8 cellular contexts compared by ENCODE assay signal in the genomic region with DNA sequence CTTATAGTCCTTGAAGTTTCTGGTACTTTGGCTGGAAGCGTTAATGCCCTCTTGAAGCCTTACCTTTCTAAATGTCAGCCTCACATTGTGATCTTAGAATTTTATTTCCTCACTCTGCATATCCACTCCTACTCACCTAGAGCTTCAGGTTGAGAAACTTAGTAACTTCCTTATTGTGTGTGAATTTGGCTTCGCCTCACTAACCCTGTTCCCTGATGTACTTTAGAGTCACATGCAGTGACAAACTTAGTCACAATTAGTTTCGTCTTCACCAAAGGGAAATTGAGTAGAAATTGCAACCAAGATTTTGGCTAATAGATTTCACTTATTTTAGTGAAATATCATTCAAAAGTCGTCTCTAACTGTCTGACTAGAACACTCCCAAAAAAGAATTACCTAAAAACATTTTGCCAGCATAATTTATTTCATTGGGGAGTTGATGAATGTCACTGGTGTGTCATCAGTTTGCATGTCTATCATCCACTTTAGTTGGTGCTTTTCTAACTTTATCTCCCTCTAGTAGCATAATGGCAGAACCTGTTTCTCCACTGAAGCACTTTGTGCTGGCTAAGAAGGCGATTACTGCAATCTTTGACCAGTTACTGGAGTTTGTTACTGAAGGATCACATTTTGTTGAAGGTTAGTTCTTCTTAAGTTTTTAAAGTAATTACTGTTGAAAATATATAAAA. TPM values are rescaled to one million over a fixed set of nuclear protein-coding genes. Genes with fewer than 3 reads are reported as not detected.
DNase-seq lines count a peak whose midpoint lies in the region; ATAC-seq and TF ChIP-seq lines count a peak whose summit lies in the region.

No MANE protein-coding gene starts in this region.

- no peak for TF ChIP-seq CTCF in neural progenitor cell (IDR thresholded peaks at IDR 0.05)

- H3K27ac Mint-ChIP-seq in activated CD4-positive, alpha-beta T cell treated with anti-CD3 and anti-CD28 coated beads for 36 hours: peak overlapping the region; percentile 83
- H3K27ac Mint-ChIP-seq in effector memory CD8-positive, alpha-beta T cell: peak overlapping the region; percentile 95 to 97
- H3K27ac Mint-ChIP-seq in neural progenitor cell: no peak overlapping the region

- H3K36me3 ChIP-seq in NT2/D1 (ENCODE audit: insufficient read depth, insufficient read length, low read length) (peaks cover 39% of the 10 kb centered on the region), neural progenitor cell (no peaks in the 10 kb centered on the region)

- H3K4me1 Mint-ChIP-seq in activated CD4-positive, alpha-beta T cell treated with anti-CD3 and anti-CD28 coated beads for 36 hours: peaks cover 22% of the 10 kb centered on the region
- H3K4me1 Mint-ChIP-seq in effector memory CD8-positive, alpha-beta T cell (ENCODE audit: low read depth in 2 of 2): peaks cover 8 to 23% of the 10 kb centered on the region in 2 donors
- peaks cover 7% of the 10 kb centered on the region for H3K4me1 Mint-ChIP-seq in neural progenitor cell

- intact Hi-C loops in activated CD4-positive, alpha-beta T cell treated with anti-CD3 and anti-CD28 coated beads for 36 hours (cut with DNase I, micrococcal nuclease): no loop called here

- CTCF ChIA-PET in activated CD4-positive, alpha-beta T cell treated with anti-CD3 and anti-CD28 coated beads for 36 hours (lab: Charles Lee): interaction anchor here (1.1 kb wide), 1 partner anchor 28 kb away, joined by 3 read pairs; no protein-coding TSS in a partner anchor

- H3K27ac ChIP-seq in neural progenitor cell: no peak overlapping the region

- H3K4me2 ChIP-seq in neural progenitor cell: peak overlapping the region; percentile 88

- ATAC-seq in activated CD4-positive, alpha-beta T cell treated with anti-CD3 and anti-CD28 coated beads for 36 hours: peak; percentile 21
- ATAC-seq in HG02759 (IDR thresholded peaks at IDR 0.05; ENCODE audit: unreplicated experiment): peak; percentile 73
- no peak for ATAC-seq in effector memory CD8-positive, alpha-beta T cell (replicated peaks)

- POLR2A ChIA-PET in activated CD4-positive, alpha-beta T cell treated with anti-CD3 and anti-CD28 coated beads for 36 hours (lab: Charles Lee): no interaction called here

- no peaks in the 10 kb centered on the region for H3K9me3 Mint-ChIP-seq in activated CD4-positive, alpha-beta T cell treated with anti-CD3 and anti-CD28 coated beads for 36 hours (ENCODE audit: low read depth)
- no peaks in the 10 kb centered on the region for H3K9me3 Mint-ChIP-seq in effector memory CD8-positive, alpha-beta T cell
- no peaks in the 10 kb centered on the region for H3K9me3 Mint-ChIP-seq in neural progenitor cell

- H3K4me1 ChIP-seq in NT2/D1 (ENCODE audit: insufficient read depth, insufficient read length) (no peaks in the 10 kb centered on the region), neural progenitor cell (peaks cover 7% of the 10 kb centered on the region)

- H4K20me1 ChIP-seq in neural progenitor cell (ENCODE audit: low read depth): peaks cover 10% of the 10 kb centered on the region

- peak overlapping the region; percentile 83 for H3K9ac ChIP-seq in NT2/D1 (ENCODE audit: insufficient read length, low read depth)
- H3K9ac ChIP-seq in neural progenitor cell: peak overlapping the region; percentile 55

- peaks cover 17% of the 10 kb centered on the region for H3K36me3 Mint-ChIP-seq in activated CD4-positive, alpha-beta T cell treated with anti-CD3 and anti-CD28 coated beads for 36 hours (ENCODE audit: low read depth)
- H3K36me3 Mint-ChIP-seq in effector memory CD8-positive, alpha-beta T cell (ENCODE audit: insufficient read depth): peaks cover 23% of the 10 kb centered on the region
- H3K36me3 Mint-ChIP-seq in neural progenitor cell: peaks cover 15% of the 10 kb centered on the region

- peaks cover 21% of the 10 kb centered on the region for H3K79me2 ChIP-seq in neural progenitor cell (ENCODE audit: low read depth)

- no peaks in the 10 kb centered on the region for H3K27me3 Mint-ChIP-seq in activated CD4-positive, alpha-beta T cell treated with anti-CD3 and anti-CD28 coated beads for 36 hours
- no peaks in the 10 kb centered on the region for H3K27me3 Mint-ChIP-seq in effector memory CD8-positive, alpha-beta T cell
- H3K27me3 Mint-ChIP-seq in neural progenitor cell (ENCODE audit: insufficient read depth, low read depth): no peaks in the 10 kb centered on the region

- DNase-seq in activated CD4-positive, alpha-beta T cell treated with anti-CD3 and anti-CD28 coated beads for 36 hours: no peak
- DNase-seq in activated CD4-positive, alpha-beta T cell treated with anti-CD3 and anti-CD28 coated beads for 4 hours: no peak
- DNase-seq in NT2/D1 (ENCODE audit: low read depth, low spot score) (no peak), neural progenitor cell (ENCODE audit: low spot score) (peak; percentile 3), OCI-M2 (lab: John Stamatoyannopoulos, UW; ENCODE audit: unreplicated experiment) (no peak), COR-L47 (lab: John Stamatoyannopoulos, UW) (no peak)
- no peak for DNase-seq in effector memory CD8-positive, alpha-beta T cell

- H3K9me3 ChIP-seq in NT2/D1 (ENCODE audit: insufficient read depth, low read length) (no peaks in the 10 kb centered on the region), neural progenitor cell (ENCODE audit: low read depth) (no peaks in the 10 kb centered on the region)

- H3K27me3 ChIP-seq in NT2/D1 (ENCODE audit: insufficient read depth, insufficient read length) (no peaks in the 10 kb centered on the region), neural progenitor cell (no peaks in the 10 kb centered on the region)

- H3F3A ChIP-seq in neural progenitor cell (ENCODE audit: low read depth): peaks cover 3% of the 10 kb centered on the region

- no peak overlapping the region for H2AFZ ChIP-seq in neural progenitor cell (replicated peaks)

- peak overlapping the region; percentile 92 for H3K4me3 ChIP-seq in NT2/D1 (ENCODE audit: insufficient read length, low read depth)
- peak overlapping the region; percentile 59 for H3K4me3 ChIP-seq in neural progenitor cell

- H3K4me3 Mint-ChIP-seq in activated CD4-positive, alpha-beta T cell treated with anti-CD3 and anti-CD28 coated beads for 36 hours: peak overlapping the region; percentile 99
- H3K4me3 Mint-ChIP-seq in effector memory CD8-positive, alpha-beta T cell: peak overlapping the region; percentile 98 to 99
- H3K4me3 Mint-ChIP-seq in neural progenitor cell: peak overlapping the region; percentile 98

RNA-seq across cellular contexts. Expression of a gene that starts 1.0 kb away (rescaled TPM):
- 10 to 100 TPM; 24.4 to 30.4 TPM for total RNA-seq in activated CD4-positive, alpha-beta T cell treated with anti-CD3 and anti-CD28 coated beads for 36 hours
- 45.6 and 62.5 TPM in 2 replicates for total RNA-seq in neural progenitor cell (ENCODE audit: low replicate concordance)

RNA-seq across cellular contexts. Expression of a gene that starts 25.6 kb away (rescaled TPM):
- 10 to 100 TPM; 31.0 to 39.6 TPM for total RNA-seq in activated CD4-positive, alpha-beta T cell treated with anti-CD3 and anti-CD28 coated beads for 36 hours
- total RNA-seq in neural progenitor cell (ENCODE audit: low replicate concordance): 55.0 and 107 TPM in 2 replicates
